9 cellular contexts compared by ENCODE assay signal in the genomic region with DNA sequence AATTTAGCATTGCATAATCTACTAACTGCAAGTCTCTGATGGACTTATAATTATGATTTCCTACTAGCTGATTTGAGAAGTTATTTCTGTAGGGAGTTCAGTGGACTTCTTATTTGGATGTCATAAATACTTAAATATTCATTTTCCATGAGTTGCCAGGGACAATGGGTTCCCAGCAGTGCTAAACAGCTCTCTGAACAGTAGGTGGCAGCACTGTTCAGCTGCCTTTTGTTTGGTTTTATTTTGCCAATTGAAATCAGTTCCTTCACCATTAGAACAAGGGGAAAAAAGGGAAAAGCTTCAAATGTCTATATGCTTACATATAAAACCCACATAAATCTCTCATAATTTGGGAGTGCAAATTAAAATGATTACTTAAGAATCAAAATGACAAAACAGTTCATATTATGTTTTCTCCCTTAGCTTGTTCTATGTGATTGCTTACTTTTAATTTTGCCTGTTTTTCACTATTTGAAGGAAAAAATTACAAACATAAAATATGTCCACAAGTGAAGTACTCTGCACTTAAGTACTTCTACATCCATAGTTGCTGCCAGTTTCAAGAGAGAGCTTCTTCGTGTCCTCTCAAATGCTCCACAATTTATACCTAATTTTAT.
A peak's percentile ranks its signal among the peaks of the same experiment; 100 is the strongest.
DNase-seq lines count a peak whose midpoint lies in the region; ATAC-seq, FAIRE-seq and TF ChIP-seq lines count a peak whose summit lies in the region.
"Had no signal": no experiment of that assay in that cellular context is flagged by ENCODE, and none has a peak within 500 bp of the region (broad histone marks: within the 10 kb centered on the region; RNA-seq: fewer than 3 reads in every experiment).

No MANE protein-coding gene starts in this region.

- intact Hi-C loops in dorsolateral prefrontal cortex (cut with DNase I) = loop anchor here in 1 of 2 donors (10.0 kb wide), 2 partner anchors 289 to 1099 kb away; no protein-coding TSS in a partner anchor

- peak; percentile 20 to 68 (median 62) for TF ChIP-seq CTCF in Peyer's patch (IDR thresholded peaks at IDR 0.05)
- peak; percentile 77 to 98 (median 93) for TF ChIP-seq CTCF in dorsolateral prefrontal cortex (IDR thresholded peaks at IDR 0.05 in 54 of 56, conservative IDR thresholded peaks at IDR 0.05 in 2 of 56; ENCODE audit: low read depth in 1 of 56, partially characterized antibody in 56 of 56)

- H3K27me3 ChIP-seq in Peyer's patch (no peaks in the 10 kb centered on the region), dorsolateral prefrontal cortex (no peaks in the 10 kb centered on the region)

- no peaks in the 10 kb centered on the region for H3K36me3 ChIP-seq in Peyer's patch

- no peaks in the 10 kb centered on the region for H3K9me3 ChIP-seq in Peyer's patch

- TF ChIP-seq POLR2A in Peyer's patch (IDR thresholded peaks at IDR 0.05) = no peak

- H3K27ac ChIP-seq in Peyer's patch (no peak overlapping the region), dorsolateral prefrontal cortex (peak overlapping the region in 4 of 59 donors; percentile 2 to 32 (median 12))

- H3K4me3 ChIP-seq in Peyer's patch (no peak overlapping the region), dorsolateral prefrontal cortex (peak overlapping the region in 13 of 59 donors; percentile 4 to 40 (median 17))

- FAIRE-seq in HTR-8/SVneo (lab: Jason Lieb, UNC) = no peak
- FAIRE-seq: endometrium had no signal

- H3K4me1 ChIP-seq in Peyer's patch = no peaks in the 10 kb centered on the region

- DNase-seq in NOMO-1 treated with DMSO at 0.1 percent for 48 hours (lab: John Stamatoyannopoulos, UW; ENCODE audit: unreplicated experiment) (peak; percentile 19), NOMO-1 treated with dmso at 0.1 percent for 144 hours (lab: John Stamatoyannopoulos, UW; ENCODE audit: unreplicated experiment) (no peak), HTR-8/SVneo (ENCODE audit: insufficient read length, low spot score) (peak; percentile 18), Peyer's patch (peak in 1 of 3 donors; percentile 64), dorsolateral prefrontal cortex (peak in 5 of 10 donors; percentile 24 to 60 (median 48)), medulla oblongata (ENCODE audit: extremely low spot score) (peak; percentile 86)

- ATAC-seq in GM21381 (IDR thresholded peaks at IDR 0.05; ENCODE audit: unreplicated experiment) = peak; percentile 60
- no peak for ATAC-seq in HG03457 (IDR thresholded peaks at IDR 0.05; ENCODE audit: unreplicated experiment)
